Comparison of ENCODE assay signal across 25 cellular contexts in the genomic region with DNA sequence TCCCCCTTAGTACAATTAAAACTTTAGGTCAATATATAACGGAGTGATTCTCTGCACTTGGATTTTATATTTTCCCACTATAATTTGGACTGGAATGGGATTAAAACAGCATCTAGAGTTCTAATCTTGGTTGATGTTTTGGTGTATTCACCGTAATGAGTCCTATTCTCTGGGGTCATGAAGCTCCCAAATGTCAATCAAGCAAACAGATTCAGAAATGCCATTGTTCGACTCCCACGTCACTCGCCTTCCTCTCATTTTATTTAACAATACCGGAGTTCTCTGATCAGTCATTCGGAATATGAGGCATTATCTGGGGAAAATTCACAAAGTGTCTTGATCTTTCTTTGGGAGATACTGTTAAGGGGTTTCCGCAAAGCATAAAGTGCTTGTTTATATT. TPM values are rescaled to one million over a fixed set of nuclear protein-coding genes. Genes with fewer than 3 reads are reported as not detected.
DNase-seq lines count a peak whose midpoint lies in the region; ATAC-seq, FAIRE-seq and TF ChIP-seq lines count a peak whose summit lies in the region.
"Had no signal": no experiment of that assay in that cellular context is flagged by ENCODE, and none has a peak within 500 bp of the region (broad histone marks: within the 10 kb centered on the region; RNA-seq: fewer than 3 reads in every experiment).

No MANE protein-coding gene starts in this region.

- no peak for DNase-seq in kidney
- peak; percentile 69 for DNase-seq in osteoblast (ENCODE audit: insufficient read length, low spot score, missing footprints)
- DNase-seq in omental fat pad (ENCODE audit: low spot score), result no peak
- no peak for DNase-seq in T-helper 1 cell
- no peak for DNase-seq in GM23248
- no peak for DNase-seq in H4 (ENCODE audit: low spot score)
- DNase-seq: activated CD4-positive, alpha-beta T cell treated with anti-CD3 and anti-CD28 coated beads, Interleukin-2, amount 10 ng/mL, durations not matched to agents 7 days and 5 days; activated naive CD4-positive, alpha-beta T cell treated with anti-CD3 and anti-CD28 coated beads for 36 hours; activated T-cell treated with anti-CD3 and anti-CD28 coated beads, Interleukin-2, amount 50 U/mL, for 72 hours; amygdala; central memory CD4-positive, alpha-beta T cell; DND-41; kidney glomerular epithelial cell; NCI-H1092 treated with DMSO at 0.1 percent for 48 hours; NCI-H2029; NCI-H526; SHP77 treated with DMSO at 0.1 percent for 48 hours; T1000; WERI-Rb-1 had no signal

- H3K9ac ChIP-seq in HUES6 (ENCODE audit: low read length) (peak overlapping the region; percentile 74), kidney (ENCODE audit: low read length in 2 of 2) (peak overlapping the region in 1 of 2 donors; percentile 60), GM23248 (no peak overlapping the region)

- peaks cover 48% of the 10 kb centered on the region for H3K27me3 ChIP-seq in HUES6 (ENCODE audit: control insufficient read depth, insufficient read depth, low read length)
- peaks cover 3% of the 10 kb centered on the region for H3K27me3 ChIP-seq in ectodermal cell (ENCODE audit: control insufficient read depth, insufficient read depth, low read length, poor library complexity, severe bottlenecking)
- peaks cover 20% of the 10 kb centered on the region for H3K27me3 ChIP-seq in osteoblast (ENCODE audit: insufficient read depth, low read length)
- no peaks in the 10 kb centered on the region; the same call in 1 of the 2 replicates for H3K27me3 ChIP-seq in GM23248 (replicated peaks; ENCODE audit: insufficient read depth)

- in situ Hi-C loops in GM23248 (cut with MboI), result loop anchor here (5.0 to 25.0 kb wide), 2 partner anchors 212 to 412 kb away; no protein-coding TSS in a partner anchor

- TF ChIP-seq CTCF in kidney (IDR thresholded peaks at IDR 0.05; ENCODE audit: borderline replicate concordance, extremely low read depth, insufficient read depth) (no peak), osteoblast (IDR thresholded peaks at IDR 0.05; ENCODE audit: extremely low read depth, low read depth, low read length) (no peak), omental fat pad (IDR thresholded peaks at IDR 0.05) (no peak)

- H3K4me3 ChIP-seq in HUES6 (ENCODE audit: low read depth, low read length), result peak overlapping the region; percentile 70
- peak overlapping the region; percentile 45 for H3K4me3 ChIP-seq in ectodermal cell (ENCODE audit: insufficient read depth, low read depth, low read length)
- peak overlapping the region; percentile 27 to 59 for H3K4me3 ChIP-seq in kidney (ENCODE audit: low read length in 2 of 2)
- no peak overlapping the region for H3K4me3 ChIP-seq in osteoblast (ENCODE audit: insufficient read depth, low read length)
- no peak overlapping the region for H3K4me3 ChIP-seq in GM23248
- H3K4me3 ChIP-seq: K562, lung had no signal

- H3K4me2 ChIP-seq in osteoblast (ENCODE audit: insufficient read depth, low read length), result no peak overlapping the region
- no peak overlapping the region for H3K4me2 ChIP-seq in GM23248 (ENCODE audit: unreplicated experiment)

- H3K27ac ChIP-seq in HUES6 (ENCODE audit: low read depth, low read length), result no peak overlapping the region
- H3K27ac ChIP-seq in ectodermal cell (ENCODE audit: insufficient read depth, low read depth, low read length, poor library complexity, severe bottlenecking), result peak overlapping the region; percentile 80
- peak overlapping the region; percentile 59 to 78 for H3K27ac ChIP-seq in kidney (ENCODE audit: low read depth in 2 of 2, low read length in 2 of 2)
- H3K27ac ChIP-seq in osteoblast (ENCODE audit: low read depth, low read length), result no peak overlapping the region
- no peak overlapping the region for H3K27ac ChIP-seq in GM23248
- H3K27ac ChIP-seq: C4-2B, thoracic aorta, WERI-Rb-1 had no signal

- no peaks in the 10 kb centered on the region for H3K36me3 ChIP-seq in HUES6 (ENCODE audit: control insufficient read depth, insufficient read depth, low read length)
- H3K36me3 ChIP-seq in ectodermal cell (ENCODE audit: control insufficient read depth, insufficient read depth, low read length), result no peaks in the 10 kb centered on the region
- H3K36me3 ChIP-seq in kidney (ENCODE audit: control insufficient read depth in 1 of 2, insufficient read depth in 2 of 2, low read length in 2 of 2), result no peaks in the 10 kb centered on the region
- H3K36me3 ChIP-seq in osteoblast (ENCODE audit: insufficient read depth, low read length), result no peaks in the 10 kb centered on the region
- no peaks in the 10 kb centered on the region for H3K36me3 ChIP-seq in GM23248 (ENCODE audit: low read depth)
- H3K36me3 ChIP-seq: thoracic aorta, WERI-Rb-1 had no signal

- FAIRE-seq in kidney (lab: Jason Lieb, UNC), result no peak
- FAIRE-seq: K562 had no signal

- H4K20me1 ChIP-seq in osteoblast (ENCODE audit: insufficient read depth, low read length), result no peaks in the 10 kb centered on the region
- no peaks in the 10 kb centered on the region for H4K20me1 ChIP-seq in GM23248 (ENCODE audit: insufficient read depth)

- 15 to 16% methylated on average over 8 of the region's 8 CpGs for WGBS in ectodermal cell, 2 experiments
- WGBS in GM23248 (ENCODE audit: low coverage in 1 of 2, low lambda C conversion rate in 2 of 2, missing lambda C conversion rate in 2 of 2), 2 experiments, result 97 to 99% methylated on average over 8 of the region's 8 CpGs

- no peaks in the 10 kb centered on the region for H3K9me2 ChIP-seq in GM23248 (ENCODE audit: insufficient read depth)

- intact Hi-C loops in kidney (cut with DNase I), result no loop called here

- H3K79me2 ChIP-seq in osteoblast (ENCODE audit: insufficient read depth, low read length) (no peaks in the 10 kb centered on the region), GM23248 (ENCODE audit: insufficient read depth) (no peaks in the 10 kb centered on the region)

- no peak for ATAC-seq in omental fat pad (ENCODE audit: low FRiP score)
- ATAC-seq: activated T-cell treated with anti-CD3 and anti-CD28 coated beads, Interleukin-2, amount 50 U/mL, for 72 hours; K562 had no signal

- H3K9me3 ChIP-seq in HUES6 (ENCODE audit: control insufficient read depth, insufficient read depth, low read depth, low read length) (no peaks in the 10 kb centered on the region), ectodermal cell (ENCODE audit: control insufficient read depth, low read length) (no peaks in the 10 kb centered on the region), kidney (ENCODE audit: control insufficient read depth in 1 of 2, low read length in 2 of 2) (no peaks in the 10 kb centered on the region), osteoblast (ENCODE audit: low read depth, low read length) (no peaks in the 10 kb centered on the region), GM23248 (ENCODE audit: low read depth) (no peaks in the 10 kb centered on the region)
- H3K9me3 ChIP-seq: thoracic aorta had no signal

- H3F3A ChIP-seq in GM23248 (ENCODE audit: insufficient read depth), result peaks cover 12% of the 10 kb centered on the region

- H2AFZ ChIP-seq in osteoblast (ENCODE audit: low read length) (no peak overlapping the region), GM23248 (no peak overlapping the region)

- peaks cover 52% of the 10 kb centered on the region for H3K4me1 ChIP-seq in HUES6 (ENCODE audit: control insufficient read depth, insufficient read depth, low read length)
- H3K4me1 ChIP-seq in ectodermal cell (ENCODE audit: control insufficient read depth, insufficient read depth, low read length), result peaks cover 47% of the 10 kb centered on the region
- H3K4me1 ChIP-seq in kidney (ENCODE audit: control insufficient read depth in 1 of 2, insufficient read depth in 1 of 2, low read depth in 1 of 2, low read length in 2 of 2), result peaks cover 4% of the 10 kb centered on the region in 2 donors
- peaks cover 10% of the 10 kb centered on the region for H3K4me1 ChIP-seq in osteoblast (ENCODE audit: insufficient read depth, low read length)
- no peaks in the 10 kb centered on the region for H3K4me1 ChIP-seq in GM23248 (ENCODE audit: insufficient read depth)

RNA-seq across cellular contexts. Expression of gene SKIDA1, which starts 26.5 kb away (rescaled TPM):
- polyA plus RNA-seq in ectodermal cell (2013, experiment 1 of 4), result 126 TPM
- 107 TPM for polyA plus RNA-seq in ectodermal cell (2013, experiment 2 of 4)
- 98.2 TPM for polyA plus RNA-seq in ectodermal cell (2013, experiment 3 of 4)
- polyA plus RNA-seq in ectodermal cell (2013, experiment 4 of 4), result 116 TPM
- 2.9 TPM for total RNA-seq in kidney
- 0.71 TPM for polyA plus RNA-seq in kidney (ENCODE audit: insufficient read depth, low read depth, low replicate concordance)
- total RNA-seq in osteoblast, result 0.29 and 0.36 TPM in 2 replicates
- 1 to 10 TPM in 2 of 4 donors, under 1 TPM in 2; 0.36 to 1.4 (median 0.77) TPM for total RNA-seq in omental fat pad
- not detected in 2 replicates for total RNA-seq in GM23248 (2014; rRNA removed; shearing (Covaris generic))
- 0.18 and 0.80 TPM in 2 replicates for polyA plus RNA-seq in GM23248 (2016; fragmentation: Nextera tagmentation; extraction: Ambion mirVana)
- total RNA-seq in H4 (2014; rRNA removed; shearing (Covaris generic)), result 0.18 and 0.33 TPM in 2 replicates

RNA-seq across cellular contexts. Expression of gene MLLT10, which starts 35.1 kb away (rescaled TPM):
- 56.5 TPM for polyA plus RNA-seq in ectodermal cell (2013, experiment 1 of 4)
- 63.5 TPM for polyA plus RNA-seq in ectodermal cell (2013, experiment 2 of 4)
- polyA plus RNA-seq in ectodermal cell (2013, experiment 3 of 4), result 51.2 TPM
- 51.5 TPM for polyA plus RNA-seq in ectodermal cell (2013, experiment 4 of 4)
- 54.2 TPM for total RNA-seq in kidney
- 11.0 TPM for polyA plus RNA-seq in kidney (ENCODE audit: insufficient read depth, low read depth, low replicate concordance)
- total RNA-seq in osteoblast, result 37.6 and 44.8 TPM in 2 replicates
- 10 to 100 TPM; 33.4 to 58.1 (median 43.6) TPM for total RNA-seq in omental fat pad
- total RNA-seq in GM23248 (2014; rRNA removed; shearing (Covaris generic)), result 16.1 and 19.8 TPM in 2 replicates
- 8.9 and 10.1 TPM in 2 replicates for polyA plus RNA-seq in GM23248 (2016; fragmentation: Nextera tagmentation; extraction: Ambion mirVana)
- 7.9 TPM in 2 replicates for total RNA-seq in H4 (2014; rRNA removed; shearing (Covaris generic))

Comparison
In these comparisons a context has a peak if more than half of its experiments do, and no peak if none do; other contexts are left out.
1. H3K27ac ChIP-seq: peak in ectodermal cell (single experiment) and kidney (2 of 2); none in HUES6 (single experiment), osteoblast (single experiment) and GM23248 (single experiment).
2. H3K4me3 ChIP-seq: peak in HUES6 (single experiment), ectodermal cell (single experiment) and kidney (2 of 2); none in osteoblast (single experiment) and GM23248 (single experiment).